Comparison of ENCODE assay signal across 8 cellular contexts in the genomic region with DNA sequence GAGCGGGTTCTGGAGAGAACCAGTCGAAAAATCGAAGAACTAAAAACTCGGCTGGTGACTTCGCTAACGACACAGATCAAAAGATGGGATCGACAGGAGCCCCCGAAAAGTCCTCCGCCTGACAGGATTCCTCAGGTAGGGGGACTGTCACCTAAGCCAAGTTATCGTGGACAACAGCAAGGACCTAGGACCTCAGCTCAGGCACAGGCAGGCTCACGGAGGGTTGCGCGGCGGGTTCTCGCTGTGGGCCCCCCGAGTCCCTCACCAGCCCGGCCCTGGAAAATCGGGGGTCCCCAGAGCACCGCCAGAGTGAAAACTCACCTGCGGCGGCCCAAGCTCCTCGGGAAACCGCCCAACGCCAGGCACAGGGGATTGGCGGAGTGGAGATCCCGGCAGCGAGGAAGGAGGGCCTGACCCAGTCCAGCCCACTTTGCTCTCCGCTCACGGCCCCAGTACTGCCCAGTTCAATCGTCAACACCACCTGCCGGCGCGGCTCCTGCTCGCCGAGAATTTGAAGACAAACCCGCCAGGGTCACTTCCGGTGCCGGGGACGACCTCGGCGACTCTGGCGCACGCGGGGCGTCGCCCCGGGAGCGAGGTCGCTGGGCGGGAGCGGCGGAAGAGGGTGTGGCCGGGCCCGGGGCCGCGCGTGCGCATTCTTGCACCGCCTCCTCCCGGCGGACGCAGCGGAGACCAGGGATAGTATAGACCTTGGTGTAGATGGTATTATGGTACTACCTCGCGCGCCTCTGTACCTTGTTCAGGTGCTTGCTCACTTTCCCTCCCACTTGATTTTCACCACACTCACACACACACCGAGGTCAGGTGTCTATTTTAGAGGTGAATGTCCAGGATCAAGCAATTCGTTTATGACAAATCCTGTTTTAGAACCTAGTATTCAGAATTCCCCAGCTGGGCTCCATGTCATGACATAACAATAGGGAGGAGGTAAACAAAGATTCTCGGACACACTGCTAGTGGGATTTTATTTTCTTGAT. TPM values are rescaled to one million over a fixed set of nuclear protein-coding genes. Genes with fewer than 3 reads are reported as not detected.
DNase-seq lines count a peak whose midpoint lies in the region; ATAC-seq and TF ChIP-seq lines count a peak whose summit lies in the region.

A gene (minus strand): TSS at position 567 of the 998 bp plus-strand sequence. CDS start 10,167 bp downstream, outside the sequence.

- H3K9me3 ChIP-seq in left lung = no peaks in the 10 kb centered on the region

- H3K4me3 ChIP-seq in left lung = peak within 1 kb of the TSS; percentile 92 to 97

- H3K4me1 Mint-ChIP-seq in dendritic cell treated with granulocyte-macrophage colony-stimulating factor and Interleukin-4, amounts not matched to agents 40 ng/mL and 50 ng/mL, for 4 days (ENCODE audit: low read depth) = peaks cover 18% of the 10 kb centered on the region

- H3K27ac ChIP-seq in C4-2B (peak within 1 kb of the TSS; percentile 90), left lung (peak within 1 kb of the TSS; percentile 75 to 86)

- H3K27me3 ChIP-seq in left lung = no peaks in the 10 kb centered on the region

- H3K36me3 ChIP-seq in left lung = no peaks in the 10 kb centered on the region

- TF ChIP-seq CTCF in C4-2B (conservative IDR thresholded peaks at IDR 0.05) (no peak; the same call in 1 of the 2 replicates), left lung (IDR thresholded peaks at IDR 0.05) (no peak)

- DNase-seq in NCI-H69 (lab: John Stamatoyannopoulos, UW) (peak; percentile 96), left lung (peak; percentile 90 to 98)
- peak; percentile 74 to 81 for DNase-seq in activated CD4-positive, alpha-beta T cell treated with anti-CD3 and anti-CD28 coated beads, Interleukin-2, amount 50 U/mL, for 24 hours (ENCODE audit: low read depth in 1 of 2, low spot score in 1 of 2)
- peak; percentile 78 for DNase-seq in stimulated activated CD4-positive, alpha-beta T cell treated with anti-CD3 and anti-CD28 coated beads, Interleukin-2, amount 100 ng/mL, for 4 hours (ENCODE audit: low read depth)

- peak; percentile 89 for ATAC-seq in GM19372 (IDR thresholded peaks at IDR 0.05; ENCODE audit: low read depth, unreplicated experiment)
- peak; percentile 92 for ATAC-seq in HG03521 (IDR thresholded peaks at IDR 0.05; ENCODE audit: unreplicated experiment)
- ATAC-seq in left lung = peak; percentile 96

- peak within 1 kb of the TSS; percentile 87 for H3K4me3 Mint-ChIP-seq in dendritic cell treated with granulocyte-macrophage colony-stimulating factor and Interleukin-4, amounts not matched to agents 40 ng/mL and 50 ng/mL, for 4 days

- H3K36me3 Mint-ChIP-seq in dendritic cell treated with granulocyte-macrophage colony-stimulating factor and Interleukin-4, amounts not matched to agents 40 ng/mL and 50 ng/mL, for 4 days (ENCODE audit: low read depth) = peaks cover 10% of the 10 kb centered on the region

- intact Hi-C loops in dendritic cell treated with granulocyte-macrophage colony-stimulating factor and Interleukin-4, amounts not matched to agents 40 ng/mL and 50 ng/mL, for 4 days (cut with micrococcal nuclease) = loop anchor here (5.0 kb wide), 1 partner anchor 81 kb away; a partner anchor contains a TSS
- intact Hi-C loops in left lung (cut with DNase I) = no loop called here

- peaks cover 0 to 33% of the 10 kb centered on the region in 2 donors for H3K4me1 ChIP-seq in left lung

- no peaks in the 10 kb centered on the region for H3K27me3 Mint-ChIP-seq in dendritic cell treated with granulocyte-macrophage colony-stimulating factor and Interleukin-4, amounts not matched to agents 40 ng/mL and 50 ng/mL, for 4 days

- H3K27ac Mint-ChIP-seq in dendritic cell treated with granulocyte-macrophage colony-stimulating factor and Interleukin-4, amounts not matched to agents 40 ng/mL and 50 ng/mL, for 4 days = peak within 1 kb of the TSS; percentile 91

- H3K9me3 Mint-ChIP-seq in dendritic cell treated with granulocyte-macrophage colony-stimulating factor and Interleukin-4, amounts not matched to agents 40 ng/mL and 50 ng/mL, for 4 days = no peaks in the 10 kb centered on the region

RNA-seq across cellular contexts. Expression of the gene that starts here (rescaled TPM):
- total RNA-seq in left lung = 10 to 100 TPM; 11.6 to 13.7 TPM

Comparison
In these comparisons a context has a peak if more than half of its experiments do, and no peak if none do; other contexts are left out.
1. Peak in every context shown above with its lines: DNase-seq, ATAC-seq, H3K4me3 ChIP-seq and H3K27ac ChIP-seq.